ENCODE assay signal across 8 cellular contexts in genomic region chr19:37370386-37370879, GRCh38. TPM values are rescaled to one million over a fixed set of nuclear protein-coding genes. Genes with fewer than 3 reads are reported as not detected.
DNase-seq lines count a peak whose midpoint lies in the region; ATAC-seq and TF ChIP-seq lines count a peak whose summit lies in the region.
"Not testable (repeated sequence)": the region's sequence is repeated elsewhere in the genome, so short reads cannot be mapped to it uniquely, and the experiment has no call there.

No MANE protein-coding gene starts in this region.

- not testable (repeated sequence) for H3K9me3 ChIP-seq in effector memory CD4-positive, alpha-beta T cell (ENCODE audit: control insufficient read depth, low read length)

- not testable (repeated sequence) for H3K27me3 Mint-ChIP-seq in activated CD4-positive, alpha-beta memory T cell treated with anti-CD3 and anti-CD28 coated beads, Interleukin-2, amount 10 ng/mL, durations not matched to agents 7 days and 5 days

- H3K9me3 Mint-ChIP-seq in activated CD4-positive, alpha-beta memory T cell treated with anti-CD3 and anti-CD28 coated beads, Interleukin-2, amount 10 ng/mL, durations not matched to agents 7 days and 5 days: peaks cover 20% of the 10 kb centered on the region

- not testable (repeated sequence) for H3K27me3 ChIP-seq in effector memory CD4-positive, alpha-beta T cell (replicated peaks; ENCODE audit: control insufficient read depth, insufficient read depth, low read length, poor library complexity, severe bottlenecking)

- DNase-seq in AG04449 (ENCODE audit: low read depth, low spot score); activated CD4-positive, alpha-beta memory T cell treated with anti-CD3 and anti-CD28 coated beads, Interleukin-2, amount 10 ng/mL, durations not matched to agents 7 days and 5 days; effector memory CD4-positive, alpha-beta T cell; sciatic nerve (ENCODE audit: low spot score): not testable (repeated sequence)
- DNase-seq in NCI-H1105 treated with DMSO at 0.1 percent for 48 hours (lab: John Stamatoyannopoulos, UW) (peak; percentile 37), left colon (peak; percentile 33 to 56)

- intact Hi-C loops in left colon (cut with DNase I, micrococcal nuclease); sciatic nerve (cut with DNase I): not testable (repeated sequence)

- peak overlapping the region; percentile 72 for H3K27ac ChIP-seq in effector memory CD4-positive, alpha-beta T cell (ENCODE audit: insufficient read depth, low read length, poor library complexity, severe bottlenecking)

- CTCF ChIA-PET in AG04449 (lab: Yijun Ruan, JAX): not testable (repeated sequence)
- CTCF ChIA-PET in activated CD4-positive, alpha-beta memory T cell treated with anti-CD3 and anti-CD28 coated beads, Interleukin-2, amount 10 ng/mL, durations not matched to agents 7 days and 5 days (lab: Charles Lee): interaction anchor here (0.9 to 2.0 kb wide), 6 partner anchors 36 to 224 kb away, joined by 3 to 9 read pairs (median 6); partner anchors contain the start of genes ZNF540, ZNF569 and ZNF571

- peak overlapping the region; percentile 91 for H3K4me3 ChIP-seq in AG04449 (ENCODE audit: low read depth, low read length)
- peak overlapping the region; percentile 85 for H3K4me3 ChIP-seq in effector memory CD4-positive, alpha-beta T cell (ENCODE audit: insufficient read depth, low read depth, low read length, poor library complexity, severe bottlenecking)

- H3K4me1 Mint-ChIP-seq in activated CD4-positive, alpha-beta memory T cell treated with anti-CD3 and anti-CD28 coated beads, Interleukin-2, amount 10 ng/mL, durations not matched to agents 7 days and 5 days: peaks cover 17% of the 10 kb centered on the region

- not testable (repeated sequence) for TF ChIP-seq CTCF in AG04449 (IDR thresholded peaks at IDR 0.05; ENCODE audit: insufficient read depth, low read length, missing control alignments)

- H3K4me1 ChIP-seq in effector memory CD4-positive, alpha-beta T cell (ENCODE audit: control insufficient read depth, insufficient read depth, low read length, poor library complexity, severe bottlenecking): not testable (repeated sequence)

- H3K36me3 Mint-ChIP-seq in activated CD4-positive, alpha-beta memory T cell treated with anti-CD3 and anti-CD28 coated beads, Interleukin-2, amount 10 ng/mL, durations not matched to agents 7 days and 5 days (ENCODE audit: low read depth): peaks cover 18% of the 10 kb centered on the region

- peak overlapping the region; percentile 93 for H3K4me3 Mint-ChIP-seq in activated CD4-positive, alpha-beta memory T cell treated with anti-CD3 and anti-CD28 coated beads, Interleukin-2, amount 10 ng/mL, durations not matched to agents 7 days and 5 days

- POLR2A ChIA-PET in AG04449 (lab: Yijun Ruan, JAX): interaction anchor here (0.7 to 1.6 kb wide), 11 partner anchors 9 to 1144 kb away, joined by 3 to 11 read pairs (median 3); partner anchors contain the start of genes ZNF569 and ZNF573
- POLR2A ChIA-PET in activated CD4-positive, alpha-beta memory T cell treated with anti-CD3 and anti-CD28 coated beads, Interleukin-2, amount 10 ng/mL, durations not matched to agents 7 days and 5 days (lab: Charles Lee): interaction anchor here (0.7 to 2.1 kb wide), 15 partner anchors 9 to 842 kb away, joined by 3 to 15 read pairs (median 5); partner anchors contain the start of genes SIPA1L3, WDR87, ZNF260 and ZNF345

- H3K36me3 ChIP-seq in effector memory CD4-positive, alpha-beta T cell (ENCODE audit: control insufficient read depth, insufficient read depth, low read length): peaks cover 13% of the 10 kb centered on the region

- H3K27ac Mint-ChIP-seq in activated CD4-positive, alpha-beta memory T cell treated with anti-CD3 and anti-CD28 coated beads, Interleukin-2, amount 10 ng/mL, durations not matched to agents 7 days and 5 days: peak overlapping the region; percentile 89

- ATAC-seq in GM19043 (IDR thresholded peaks at IDR 0.05; ENCODE audit: low read depth, unreplicated experiment) (peak; percentile 10), HG02870 (IDR thresholded peaks at IDR 0.05; ENCODE audit: unreplicated experiment) (peak; percentile 17), left colon (peak; percentile 38), sciatic nerve (peak; percentile 35)

RNA-seq across cellular contexts. Expression of gene ZNF527, which starts 0.5 kb away (rescaled TPM):
- total RNA-seq in activated CD4-positive, alpha-beta memory T cell treated with anti-CD3 and anti-CD28 coated beads, Interleukin-2, amount 10 ng/mL, durations not matched to agents 7 days and 5 days: 1 to 10 TPM; 4.3 to 4.8 TPM
- total RNA-seq in left colon (1 to 10 TPM; 3.9 to 5.3 TPM), sciatic nerve (9.3 TPM)
